ENCODE assay signal across 1 cellular context in genomic region chr3:146464005-146464595, GRCh38.
A peak's percentile ranks its signal among the peaks of the same experiment; 100 is the strongest.
TF ChIP-seq lines count a peak whose summit lies in the region.

No MANE protein-coding gene starts in this region.

TF ChIP-seq in endothelial cell of umbilical vein, 7 proteins besides CTCF, POLR2A, EP300 and RAD21:
- TF ChIP-seq FOS (IDR thresholded peaks at IDR 0.05; ENCODE audit: borderline replicate concordance, insufficient read depth, low read length) (peak; percentile 62), MYC (IDR thresholded peaks at IDR 0.05; ENCODE audit: low read depth, low read length) (no peak)
